In the genomic region with DNA sequence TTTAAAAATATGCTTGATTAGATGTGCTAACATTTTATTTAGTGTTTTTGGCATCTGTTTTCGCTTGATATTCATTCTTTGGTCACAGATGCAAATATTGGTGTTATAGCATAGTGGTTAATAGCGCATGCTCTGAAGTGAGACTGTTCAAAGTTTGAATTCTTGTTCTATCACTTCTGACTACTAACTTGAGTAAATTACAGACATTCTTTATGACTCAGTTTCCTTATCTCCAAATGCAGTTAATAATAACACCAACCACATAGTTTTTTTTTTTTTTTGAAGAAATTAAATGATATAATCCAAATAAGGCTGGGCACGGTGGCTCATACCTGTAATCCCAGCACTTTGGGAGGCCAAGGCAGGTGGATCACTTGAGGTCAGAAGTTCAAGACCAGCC, we compare ENCODE assay signal across 26 cellular contexts.
"Had no signal": no experiment of that assay in that cellular context is flagged by ENCODE, and none has a peak within 500 bp of the region (broad histone marks: within the 10 kb centered on the region; RNA-seq: fewer than 3 reads in every experiment).

No MANE protein-coding gene starts in this region.

- H3K27ac Mint-ChIP-seq: mesothelial cell of epicardium; naive B cell; natural killer cell; nephron progenitor cell; neural progenitor cell; progenitor cell of endocrine pancreas; stimulated activated memory B cell treated with anti-CD40 and anti-IgM and Interleukin-4, amounts not matched to agents 10 μg/mL and 1 μg/mL and 100 μg/mL, for 72 hours; stimulated activated naive CD8-positive, alpha-beta T cell treated with anti-CD3 and anti-CD28 coated beads, Interleukin-15, amount 100 ng/mL, for 72 hours; type B pancreatic cell had no signal

- H3K36me3 ChIP-seq: left ventricle myocardium inferior, neural progenitor cell, neutrophil, ovary, right atrium auricular region, right lobe of liver, tibial nerve, uterus had no signal

- H3K27ac ChIP-seq: left ventricle myocardium inferior, neural progenitor cell, neutrophil, ovary, right atrium auricular region, right lobe of liver, tibial nerve, uterus had no signal

- DNase-seq: kidney; left ventricle myocardium inferior; mesendoderm; naive B cell; natural killer cell; nephron progenitor cell; ovary; right lobe of liver; stimulated activated CD4-positive, alpha-beta T cell treated with anti-CD3 and anti-CD28 coated beads, Interleukin-1b, Interleukin-23, amount 100 ng/mL, for 48 hours; stimulated activated CD4-positive, alpha-beta T cell treated with anti-CD3 and anti-CD28 coated beads, Interleukin-2, amount 100 ng/mL, for 48 hours; stimulated activated CD4-positive, alpha-beta T cell treated with anti-CD3 and anti-CD28 coated beads, Interleukin-4, amount 100 ng/mL, for 4 hours; stimulated activated CD8-positive, alpha-beta memory T cell treated with anti-CD3 and anti-CD28 coated beads, Interleukin-4, amount 100 ng/mL, for 48 hours; stimulated activated naive CD4-positive, alpha-beta T cell treated with Interleukin-2 at 50 U/mL for 16 hours; stimulated activated naive CD8-positive, alpha-beta T cell treated with anti-CD3 and anti-CD28 coated beads, Interleukin-15, amount 100 ng/mL, for 72 hours; substantia nigra; uterus had no signal

- H3K36me3 Mint-ChIP-seq: mesothelial cell of epicardium; naive B cell; natural killer cell; neural progenitor cell; stimulated activated memory B cell treated with anti-CD40 and anti-IgM and Interleukin-4, amounts not matched to agents 10 μg/mL and 1 μg/mL and 100 μg/mL, for 72 hours; type B pancreatic cell had no signal

- H3K4me1 Mint-ChIP-seq: naive B cell; natural killer cell; stimulated activated memory B cell treated with anti-CD40 and anti-IgM and Interleukin-4, amounts not matched to agents 10 μg/mL and 1 μg/mL and 100 μg/mL, for 72 hours; stimulated activated naive CD8-positive, alpha-beta T cell treated with anti-CD3 and anti-CD28 coated beads, Interleukin-15, amount 100 ng/mL, for 72 hours had no signal

- H3K9me3 ChIP-seq: left ventricle myocardium inferior, neutrophil, ovary, right atrium auricular region, right lobe of liver, tibial nerve, uterus had no signal

- H3K9me3 Mint-ChIP-seq: mesothelial cell of epicardium; naive B cell; natural killer cell; nephron progenitor cell; neural progenitor cell; stimulated activated memory B cell treated with anti-CD40 and anti-IgM and Interleukin-4, amounts not matched to agents 10 μg/mL and 1 μg/mL and 100 μg/mL, for 72 hours; stimulated activated naive CD8-positive, alpha-beta T cell treated with anti-CD3 and anti-CD28 coated beads, Interleukin-15, amount 100 ng/mL, for 72 hours; type B pancreatic cell had no signal

- H3K4me3 Mint-ChIP-seq: mesothelial cell of epicardium; naive B cell; natural killer cell; nephron progenitor cell; neural progenitor cell; stimulated activated memory B cell treated with anti-CD40 and anti-IgM and Interleukin-4, amounts not matched to agents 10 μg/mL and 1 μg/mL and 100 μg/mL, for 72 hours; stimulated activated naive CD8-positive, alpha-beta T cell treated with anti-CD3 and anti-CD28 coated beads, Interleukin-15, amount 100 ng/mL, for 72 hours; type B pancreatic cell had no signal

- H2AFZ ChIP-seq: neural progenitor cell had no signal

- H3K4me3 ChIP-seq: left ventricle myocardium inferior, lung, neural progenitor cell, ovary, right atrium auricular region, right lobe of liver, smooth muscle cell, tibial nerve, uterus had no signal

- FAIRE-seq: kidney had no signal

- H3K27me3 ChIP-seq: neural progenitor cell, neutrophil, ovary, right atrium auricular region, right lobe of liver, tibial nerve, uterus had no signal

- H3K4me2 ChIP-seq: neural progenitor cell, smooth muscle cell had no signal

- H3K9ac ChIP-seq: neural progenitor cell had no signal

- H3K27me3 Mint-ChIP-seq: progenitor cell of endocrine pancreas, type B pancreatic cell had no signal

- ATAC-seq: natural killer cell; right lobe of liver; stimulated activated memory B cell treated with anti-CD40 and anti-IgM and Interleukin-4, amounts not matched to agents 10 μg/mL and 1 μg/mL and 100 μg/mL, for 72 hours; stimulated activated naive CD8-positive, alpha-beta T cell treated with anti-CD3 and anti-CD28 coated beads, Interleukin-15, amount 100 ng/mL, for 72 hours had no signal
